In the genomic region with DNA sequence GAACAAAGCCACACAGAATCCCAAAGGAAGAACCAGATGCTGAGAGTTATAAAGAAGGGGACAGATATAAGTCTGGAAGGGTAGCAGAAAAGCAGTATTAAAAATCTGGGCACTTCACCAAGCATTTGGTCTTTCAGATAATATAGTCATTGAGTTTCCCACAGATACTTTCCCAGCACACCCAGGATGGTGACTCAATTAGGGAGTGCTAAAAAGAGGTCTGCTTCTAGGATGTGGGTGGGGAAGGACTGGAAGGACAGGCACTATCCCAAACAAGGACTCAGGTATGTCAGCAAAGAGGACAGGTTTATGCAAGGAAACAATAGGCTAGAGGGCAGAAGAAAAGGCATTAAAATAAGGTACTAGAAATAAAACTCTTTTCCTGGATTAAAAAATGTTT, we compare ENCODE assay signal across 9 cellular contexts. TPM values are rescaled to one million over a fixed set of nuclear protein-coding genes. Genes with fewer than 3 reads are reported as not detected.
DNase-seq lines count a peak whose midpoint lies in the region; ATAC-seq and TF ChIP-seq lines count a peak whose summit lies in the region.
"Had no signal": no experiment of that assay in that cellular context is flagged by ENCODE, and none has a peak within 500 bp of the region (broad histone marks: within the 10 kb centered on the region; RNA-seq: fewer than 3 reads in every experiment).

No MANE protein-coding gene starts in this region.

- no peaks in the 10 kb centered on the region for H3K79me2 ChIP-seq in fibroblast of lung (ENCODE audit: control insufficient read depth, insufficient read depth, low read length)

- no peak overlapping the region for H3K4me2 ChIP-seq in fibroblast of lung (ENCODE audit: extremely low read depth, insufficient read depth, low read length)

- H3K27me3 ChIP-seq in fibroblast of lung (ENCODE audit: control insufficient read depth, insufficient read depth, low read length): no peaks in the 10 kb centered on the region
- H3K27me3 ChIP-seq: colonic mucosa had no signal

- H3K27ac ChIP-seq in fibroblast of lung (ENCODE audit: insufficient read depth, low read length): peak overlapping the region; percentile 81

- H3K4me1 ChIP-seq in fibroblast of lung (ENCODE audit: control insufficient read depth, extremely low read depth, insufficient read depth, low read length): peaks cover 5% of the 10 kb centered on the region
- H3K4me1 ChIP-seq: colonic mucosa had no signal

- CTCF ChIA-PET in GM10248 (lab: Yijun Ruan, JAX): interaction anchor here (0.8 to 8.3 kb wide), 16 partner anchors 8 to 240 kb away, joined by 3 to 143 read pairs (median 22); a partner anchor contains a TSS

- H2AFZ ChIP-seq in fibroblast of lung (ENCODE audit: low read length): no peak overlapping the region

- TF ChIP-seq CTCF in AG10803 (conservative IDR thresholded peaks at IDR 0.05; ENCODE audit: low read length): no peak
- TF ChIP-seq CTCF in fibroblast of lung (conservative IDR thresholded peaks at IDR 0.05 in 1 of 2, IDR thresholded peaks at IDR 0.05 in 1 of 2; ENCODE audit: low read depth in 1 of 2, low read length in 2 of 2): no peak
- TF ChIP-seq CTCF in GM10248 (IDR thresholded peaks at IDR 0.05; ENCODE audit: control extremely low read depth, extremely low read depth, low read depth, missing control alignments): no peak

- POLR2A ChIA-PET in GM10248 (lab: Yijun Ruan, JAX): no interaction called here

- no peaks in the 10 kb centered on the region for H3K9me3 ChIP-seq in fibroblast of lung (ENCODE audit: control insufficient read depth, insufficient read depth, low read depth, low read length)
- H3K9me3 ChIP-seq: colonic mucosa had no signal

- no peak overlapping the region for H3K4me3 ChIP-seq in AG10803 (ENCODE audit: low read length)
- H3K4me3 ChIP-seq in fibroblast of lung (replicated peaks in 1 of 4; ENCODE audit: control extremely low read depth in 1 of 4, insufficient read depth in 1 of 4, low read depth in 3 of 4, low read length in 4 of 4): no peak overlapping the region
- H3K4me3 ChIP-seq: colonic mucosa had no signal

- H4K20me1 ChIP-seq in fibroblast of lung (ENCODE audit: control insufficient read depth, extremely low read depth, insufficient read depth, low read length): no peaks in the 10 kb centered on the region

- no peaks in the 10 kb centered on the region for H3K36me3 ChIP-seq in fibroblast of lung (ENCODE audit: control insufficient read depth, insufficient read depth, low read length)
- H3K36me3 ChIP-seq: colonic mucosa had no signal

- ATAC-seq in HG02623 (IDR thresholded peaks at IDR 0.05; ENCODE audit: unreplicated experiment): no peak
- no peak for ATAC-seq in GM18502 (IDR thresholded peaks at IDR 0.05; ENCODE audit: poor library complexity, unreplicated experiment)

- DNase-seq in AG10803 (ENCODE audit: low read depth) (peak; percentile 69), NCI-H69 (lab: John Stamatoyannopoulos, UW) (peak; percentile 8), fibroblast of lung (ENCODE audit: low read depth in 2 of 2) (peak; percentile 70 to 82), occipital lobe (lab: John Stamatoyannopoulos, UW) (peak; percentile 8), GM10248 (ENCODE audit: extremely low spot score) (no peak), pons (ENCODE audit: low spot score) (no peak)
- DNase-seq: colonic mucosa had no signal

- peak overlapping the region; percentile 9 for H3K9ac ChIP-seq in fibroblast of lung (ENCODE audit: insufficient read depth, low read length)

RNA-seq across cellular contexts. Expression of a gene that starts 59.3 kb away (rescaled TPM):
- total RNA-seq in fibroblast of lung (17.2 and 21.1 TPM in 2 replicates), occipital lobe (18.4 TPM)
- polyA plus RNA-seq in fibroblast of lung: 30.9 and 59.5 TPM in 2 replicates
- 41.4 and 57.3 TPM in 2 replicates for polyA plus RNA-seq in fibroblast of lung (2012)
- polyA minus RNA-seq in fibroblast of lung (ENCODE audit: low replicate concordance): 127 and 180 TPM in 2 replicates

Comparison
In these comparisons a context has a peak if more than half of its experiments do, and no peak if none do; other contexts are left out.
1. DNase-seq: peak in AG10803 (single experiment), NCI-H69 (single experiment), fibroblast of lung (2 of 2) and occipital lobe (single experiment); none in GM10248 (single experiment) and pons (single experiment).